Comparison of ENCODE assay signal across 1 cellular context in the genomic region with DNA sequence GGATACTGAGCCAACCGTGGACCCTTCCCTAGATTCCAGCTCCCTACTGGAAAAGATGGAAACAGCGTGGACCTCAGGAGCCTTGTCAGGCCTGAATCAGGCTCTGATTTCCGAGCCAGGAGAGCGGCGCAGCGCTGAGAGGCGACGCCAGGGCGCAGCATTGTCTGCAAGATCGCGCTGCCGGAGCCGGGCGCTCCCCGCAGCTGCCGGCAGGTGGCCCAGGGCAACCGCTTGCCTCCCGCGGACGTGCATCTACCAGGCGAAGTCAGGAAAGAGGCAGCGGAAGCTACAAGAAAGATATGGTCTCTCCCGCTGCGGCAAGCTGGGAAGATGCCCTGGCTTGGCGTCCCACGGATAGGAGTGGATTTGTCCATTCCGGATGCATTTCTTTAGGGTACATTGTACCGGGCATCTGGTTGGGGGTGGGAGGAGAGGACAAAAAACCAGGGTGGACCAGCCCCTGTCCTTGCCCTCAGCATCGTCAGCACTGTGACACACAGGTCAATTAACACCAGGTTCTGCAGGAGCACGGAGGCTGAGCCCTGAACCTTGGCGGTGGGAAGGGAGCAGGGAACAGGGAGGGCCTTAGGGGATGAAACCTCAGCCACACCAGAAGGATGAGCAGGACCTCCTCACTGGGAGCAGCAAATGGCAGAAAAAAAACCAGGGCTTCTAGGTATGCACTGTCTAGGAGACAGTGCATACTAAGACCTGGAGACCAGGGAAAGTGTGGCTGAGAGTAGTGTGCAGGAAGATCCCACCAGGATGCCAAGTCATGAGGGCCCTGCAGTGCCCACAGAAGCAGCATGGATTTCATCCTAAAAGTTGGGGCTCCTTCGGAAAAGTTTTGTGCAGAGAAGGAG.
A peak's percentile ranks its signal among the peaks of the same experiment; 100 is the strongest.
TF ChIP-seq lines count a peak whose summit lies in the region.

No MANE protein-coding gene starts in this region.

TF ChIP-seq in HEK293, 187 proteins besides CTCF, POLR2A, EP300 and RAD21 (continued from another document and continues in another):
- TF ChIP-seq ZNF776 (tag by site-specific recombination; IDR thresholded peaks at IDR 0.05; ENCODE audit: borderline replicate concordance) (no peak), ZNF830 (tag by site-specific recombination; IDR thresholded peaks at IDR 0.05; ENCODE audit: low read depth) (no peak), ZNF341 (tag by site-specific recombination; IDR thresholded peaks at IDR 0.05; ENCODE audit: low read depth) (no peak), ZFP37 (tag by site-specific recombination; IDR thresholded peaks at IDR 0.05) (0 out of 2 replicates have a peak, but pooled peaks have one; percentile 24), ZNF302 (tag by site-specific recombination; IDR thresholded peaks at IDR 0.05; ENCODE audit: low read depth) (no peak), ZNF707 (tag by site-specific recombination; IDR thresholded peaks at IDR 0.05) (no peak), ZNF223 (tag by site-specific recombination; IDR thresholded peaks at IDR 0.05) (0 out of 2 replicates have a peak, but pooled peaks have one; percentile 25), SP7 (tag by site-specific recombination; IDR thresholded peaks at IDR 0.05) (peak; percentile 28; the same call in 1 of the 2 replicates), MZF1 (tag by site-specific recombination; IDR thresholded peaks at IDR 0.05; ENCODE audit: borderline replicate concordance) (no peak), ZNF677 (tag by site-specific recombination; IDR thresholded peaks at IDR 0.05) (no peak), ZSCAN16 (tag by site-specific recombination; IDR thresholded peaks at IDR 0.05) (no peak), ZNF660 (tag by site-specific recombination; IDR thresholded peaks at IDR 0.05) (peak; percentile 61; the same call in 1 of the 2 replicates), GLIS2 (tag by site-specific recombination; IDR thresholded peaks at IDR 0.05) (peak; percentile 76), ZNF701 (tag by site-specific recombination; IDR thresholded peaks at IDR 0.05) (no peak), SP2 (tag by site-specific recombination; IDR thresholded peaks at IDR 0.05) (no peak), ZBTB8A (tag by site-specific recombination; IDR thresholded peaks at IDR 0.05) (0 out of 2 replicates have a peak, but pooled peaks have one; percentile 27), ZNF654 (tag by site-specific recombination; IDR thresholded peaks at IDR 0.05; ENCODE audit: low read depth) (peak; percentile 74), GLIS1 (tag by site-specific recombination; IDR thresholded peaks at IDR 0.05) (peak; percentile 83), ZNF658 (tag by site-specific recombination; IDR thresholded peaks at IDR 0.05) (no peak), ZNF510 (tag by site-specific recombination; IDR thresholded peaks at IDR 0.05; ENCODE audit: insufficient replicate concordance) (no peak), ZNF404 (tag by site-specific recombination; IDR thresholded peaks at IDR 0.05) (no peak), ZNF391 (tag by site-specific recombination; IDR thresholded peaks at IDR 0.05; ENCODE audit: borderline replicate concordance, low read depth) (no peak), ZNF76 (tag by site-specific recombination; IDR thresholded peaks at IDR 0.05; ENCODE audit: borderline replicate concordance, low read depth) (no peak), ZNF274 (IDR thresholded peaks at IDR 0.05; ENCODE audit: low read length) (no peak), ZNF274 (tag by site-specific recombination; IDR thresholded peaks at IDR 0.05; ENCODE audit: borderline replicate concordance) (no peak), ZNF747 (tag by site-specific recombination; IDR thresholded peaks at IDR 0.05) (no peak)
- TF ChIP-seq, protein P1, sequence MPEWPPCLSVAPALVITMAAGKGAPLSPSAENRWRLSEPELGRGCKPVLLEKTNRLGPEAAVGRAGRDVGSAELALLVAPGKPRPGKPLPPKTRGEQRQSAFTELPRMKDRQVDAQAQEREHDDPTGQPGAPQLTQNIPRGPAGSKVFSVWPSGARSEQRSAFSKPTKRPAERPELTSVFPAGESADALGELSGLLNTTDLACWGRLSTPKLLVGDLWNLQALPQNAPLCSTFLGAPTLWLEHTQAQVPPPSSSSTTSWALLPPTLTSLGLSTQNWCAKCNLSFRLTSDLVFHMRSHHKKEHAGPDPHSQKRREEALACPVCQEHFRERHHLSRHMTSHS (tag by site-specific recombination; IDR thresholded peaks at IDR 0.05): no peak
- TF ChIP-seq, protein P2, sequence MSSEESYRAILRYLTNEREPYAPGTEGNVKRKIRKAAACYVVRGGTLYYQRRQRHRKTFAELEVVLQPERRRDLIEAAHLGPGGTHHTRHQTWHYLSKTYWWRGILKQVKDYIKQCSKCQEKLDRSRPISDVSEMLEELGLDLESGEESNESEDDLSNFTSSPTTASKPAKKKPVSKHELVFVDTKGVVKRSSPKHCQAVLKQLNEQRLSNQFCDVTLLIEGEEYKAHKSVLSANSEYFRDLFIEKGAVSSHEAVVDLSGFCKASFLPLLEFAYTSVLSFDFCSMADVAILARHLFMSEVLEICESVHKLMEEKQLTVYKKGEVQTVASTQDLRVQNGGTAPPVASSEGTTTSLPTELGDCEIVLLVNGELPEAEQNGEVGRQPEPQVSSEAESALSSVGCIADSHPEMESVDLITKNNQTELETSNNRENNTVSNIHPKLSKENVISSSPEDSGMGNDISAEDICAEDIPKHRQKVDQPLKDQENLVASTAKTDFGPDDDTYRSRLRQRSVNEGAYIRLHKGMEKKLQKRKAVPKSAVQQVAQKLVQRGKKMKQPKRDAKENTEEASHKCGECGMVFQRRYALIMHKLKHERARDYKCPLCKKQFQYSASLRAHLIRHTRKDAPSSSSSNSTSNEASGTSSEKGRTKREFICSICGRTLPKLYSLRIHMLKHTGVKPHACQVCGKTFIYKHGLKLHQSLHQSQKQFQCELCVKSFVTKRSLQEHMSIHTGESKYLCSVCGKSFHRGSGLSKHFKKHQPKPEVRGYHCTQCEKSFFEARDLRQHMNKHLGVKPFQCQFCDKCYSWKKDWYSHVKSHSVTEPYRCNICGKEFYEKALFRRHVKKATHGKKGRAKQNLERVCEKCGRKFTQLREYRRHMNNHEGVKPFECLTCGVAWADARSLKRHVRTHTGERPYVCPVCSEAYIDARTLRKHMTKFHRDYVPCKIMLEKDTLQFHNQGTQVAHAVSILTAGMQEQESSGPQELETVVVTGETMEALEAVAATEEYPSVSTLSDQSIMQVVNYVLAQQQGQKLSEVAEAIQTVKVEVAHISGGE (tag by site-specific recombination; conservative IDR thresholded peaks at IDR 0.05; ENCODE audit: low read depth): peak; percentile 27; the same call in 1 of the 2 replicates
- TF ChIP-seq, protein P3, sequence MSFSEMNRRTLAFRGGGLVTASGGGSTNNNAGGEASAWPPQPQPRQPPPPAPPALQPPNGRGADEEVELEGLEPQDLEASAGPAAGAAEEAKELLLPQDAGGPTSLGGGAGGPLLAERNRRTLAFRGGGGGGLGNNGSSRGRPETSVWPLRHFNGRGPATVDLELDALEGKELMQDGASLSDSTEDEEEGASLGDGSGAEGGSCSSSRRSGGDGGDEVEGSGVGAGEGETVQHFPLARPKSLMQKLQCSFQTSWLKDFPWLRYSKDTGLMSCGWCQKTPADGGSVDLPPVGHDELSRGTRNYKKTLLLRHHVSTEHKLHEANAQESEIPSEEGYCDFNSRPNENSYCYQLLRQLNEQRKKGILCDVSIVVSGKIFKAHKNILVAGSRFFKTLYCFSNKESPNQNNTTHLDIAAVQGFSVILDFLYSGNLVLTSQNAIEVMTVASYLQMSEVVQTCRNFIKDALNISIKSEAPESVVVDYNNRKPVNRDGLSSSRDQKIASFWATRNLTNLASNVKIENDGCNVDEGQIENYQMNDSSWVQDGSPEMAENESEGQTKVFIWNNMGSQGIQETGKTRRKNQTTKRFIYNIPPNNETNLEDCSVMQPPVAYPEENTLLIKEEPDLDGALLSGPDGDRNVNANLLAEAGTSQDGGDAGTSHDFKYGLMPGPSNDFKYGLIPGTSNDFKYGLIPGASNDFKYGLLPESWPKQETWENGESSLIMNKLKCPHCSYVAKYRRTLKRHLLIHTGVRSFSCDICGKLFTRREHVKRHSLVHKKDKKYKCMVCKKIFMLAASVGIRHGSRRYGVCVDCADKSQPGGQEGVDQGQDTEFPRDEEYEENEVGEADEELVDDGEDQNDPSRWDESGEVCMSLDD (tag by site-specific recombination; IDR thresholded peaks at IDR 0.05): no peak
- TF ChIP-seq, protein P4, sequence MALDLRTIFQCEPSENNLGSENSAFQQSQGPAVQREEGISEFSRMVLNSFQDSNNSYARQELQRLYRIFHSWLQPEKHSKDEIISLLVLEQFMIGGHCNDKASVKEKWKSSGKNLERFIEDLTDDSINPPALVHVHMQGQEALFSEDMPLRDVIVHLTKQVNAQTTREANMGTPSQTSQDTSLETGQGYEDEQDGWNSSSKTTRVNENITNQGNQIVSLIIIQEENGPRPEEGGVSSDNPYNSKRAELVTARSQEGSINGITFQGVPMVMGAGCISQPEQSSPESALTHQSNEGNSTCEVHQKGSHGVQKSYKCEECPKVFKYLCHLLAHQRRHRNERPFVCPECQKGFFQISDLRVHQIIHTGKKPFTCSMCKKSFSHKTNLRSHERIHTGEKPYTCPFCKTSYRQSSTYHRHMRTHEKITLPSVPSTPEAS (tag by site-specific recombination; IDR thresholded peaks at IDR 0.05): no peak
- TF ChIP-seq, protein P5, sequence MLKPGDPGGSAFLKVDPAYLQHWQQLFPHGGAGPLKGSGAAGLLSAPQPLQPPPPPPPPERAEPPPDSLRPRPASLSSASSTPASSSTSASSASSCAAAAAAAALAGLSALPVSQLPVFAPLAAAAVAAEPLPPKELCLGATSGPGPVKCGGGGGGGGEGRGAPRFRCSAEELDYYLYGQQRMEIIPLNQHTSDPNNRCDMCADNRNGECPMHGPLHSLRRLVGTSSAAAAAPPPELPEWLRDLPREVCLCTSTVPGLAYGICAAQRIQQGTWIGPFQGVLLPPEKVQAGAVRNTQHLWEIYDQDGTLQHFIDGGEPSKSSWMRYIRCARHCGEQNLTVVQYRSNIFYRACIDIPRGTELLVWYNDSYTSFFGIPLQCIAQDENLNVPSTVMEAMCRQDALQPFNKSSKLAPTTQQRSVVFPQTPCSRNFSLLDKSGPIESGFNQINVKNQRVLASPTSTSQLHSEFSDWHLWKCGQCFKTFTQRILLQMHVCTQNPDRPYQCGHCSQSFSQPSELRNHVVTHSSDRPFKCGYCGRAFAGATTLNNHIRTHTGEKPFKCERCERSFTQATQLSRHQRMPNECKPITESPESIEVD (tag by site-specific recombination; IDR thresholded peaks at IDR 0.05): no peak
- TF ChIP-seq, protein P6, sequence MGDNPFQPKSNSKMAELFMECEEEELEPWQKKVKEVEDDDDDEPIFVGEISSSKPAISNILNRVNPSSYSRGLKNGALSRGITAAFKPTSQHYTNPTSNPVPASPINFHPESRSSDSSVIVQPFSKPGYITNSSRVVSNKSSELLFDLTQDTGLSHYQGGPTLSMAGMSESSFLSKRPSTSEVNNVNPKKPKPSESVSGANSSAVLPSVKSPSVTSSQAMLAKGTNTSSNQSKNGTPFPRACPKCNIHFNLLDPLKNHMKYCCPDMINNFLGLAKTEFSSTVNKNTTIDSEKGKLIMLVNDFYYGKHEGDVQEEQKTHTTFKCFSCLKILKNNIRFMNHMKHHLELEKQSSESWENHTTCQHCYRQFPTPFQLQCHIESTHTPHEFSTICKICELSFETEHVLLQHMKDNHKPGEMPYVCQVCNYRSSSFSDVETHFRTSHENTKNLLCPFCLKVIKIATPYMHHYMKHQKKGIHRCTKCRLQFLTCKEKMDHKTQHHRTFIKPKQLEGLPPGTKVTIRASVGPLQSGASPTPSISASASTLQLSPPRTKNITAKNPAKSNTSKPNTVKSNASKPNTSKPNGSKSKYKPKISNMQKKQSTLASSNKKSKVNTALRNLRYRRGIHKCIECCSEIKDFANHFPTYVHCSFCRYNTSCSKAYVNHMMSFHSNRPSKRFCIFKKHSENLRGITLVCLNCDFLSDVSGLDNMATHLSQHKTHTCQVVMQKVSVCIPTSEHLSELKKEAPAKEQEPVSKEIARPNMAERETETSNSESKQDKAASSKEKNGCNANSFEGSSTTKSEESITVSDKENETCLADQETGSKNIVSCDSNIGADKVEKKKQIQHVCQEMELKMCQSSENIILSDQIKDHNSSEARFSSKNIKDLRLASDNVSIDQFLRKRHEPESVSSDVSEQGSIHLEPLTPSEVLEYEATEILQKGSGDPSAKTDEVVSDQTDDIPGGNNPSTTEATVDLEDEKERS (tag by site-specific recombination; IDR thresholded peaks at IDR 0.05): no peak
- TF ChIP-seq, protein P7, sequence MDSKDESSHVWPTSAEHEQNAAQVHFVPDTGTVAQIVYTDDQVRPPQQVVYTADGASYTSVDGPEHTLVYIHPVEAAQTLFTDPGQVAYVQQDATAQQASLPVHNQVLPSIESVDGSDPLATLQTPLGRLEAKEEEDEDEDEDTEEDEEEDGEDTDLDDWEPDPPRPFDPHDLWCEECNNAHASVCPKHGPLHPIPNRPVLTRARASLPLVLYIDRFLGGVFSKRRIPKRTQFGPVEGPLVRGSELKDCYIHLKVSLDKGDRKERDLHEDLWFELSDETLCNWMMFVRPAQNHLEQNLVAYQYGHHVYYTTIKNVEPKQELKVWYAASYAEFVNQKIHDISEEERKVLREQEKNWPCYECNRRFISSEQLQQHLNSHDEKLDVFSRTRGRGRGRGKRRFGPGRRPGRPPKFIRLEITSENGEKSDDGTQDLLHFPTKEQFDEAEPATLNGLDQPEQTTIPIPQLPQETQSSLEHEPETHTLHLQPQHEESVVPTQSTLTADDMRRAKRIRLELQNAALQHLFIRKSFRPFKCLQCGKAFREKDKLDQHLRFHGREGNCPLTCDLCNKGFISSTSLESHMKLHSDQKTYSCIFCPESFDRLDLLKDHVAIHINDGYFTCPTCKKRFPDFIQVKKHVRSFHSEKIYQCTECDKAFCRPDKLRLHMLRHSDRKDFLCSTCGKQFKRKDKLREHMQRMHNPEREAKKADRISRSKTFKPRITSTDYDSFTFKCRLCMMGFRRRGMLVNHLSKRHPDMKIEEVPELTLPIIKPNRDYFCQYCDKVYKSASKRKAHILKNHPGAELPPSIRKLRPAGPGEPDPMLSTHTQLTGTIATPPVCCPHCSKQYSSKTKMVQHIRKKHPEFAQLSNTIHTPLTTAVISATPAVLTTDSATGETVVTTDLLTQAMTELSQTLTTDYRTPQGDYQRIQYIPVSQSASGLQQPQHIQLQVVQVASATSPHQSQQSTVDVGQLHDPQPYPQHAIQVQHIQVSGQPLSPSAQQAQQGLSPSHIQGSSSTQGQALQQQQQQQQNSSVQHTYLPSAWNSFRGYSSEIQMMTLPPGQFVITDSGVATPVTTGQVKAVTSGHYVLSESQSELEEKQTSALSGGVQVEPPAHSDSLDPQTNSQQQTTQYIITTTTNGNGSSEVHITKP (tag by site-specific recombination; IDR thresholded peaks at IDR 0.05): peak; percentile 84
- TF ChIP-seq, protein P8, sequence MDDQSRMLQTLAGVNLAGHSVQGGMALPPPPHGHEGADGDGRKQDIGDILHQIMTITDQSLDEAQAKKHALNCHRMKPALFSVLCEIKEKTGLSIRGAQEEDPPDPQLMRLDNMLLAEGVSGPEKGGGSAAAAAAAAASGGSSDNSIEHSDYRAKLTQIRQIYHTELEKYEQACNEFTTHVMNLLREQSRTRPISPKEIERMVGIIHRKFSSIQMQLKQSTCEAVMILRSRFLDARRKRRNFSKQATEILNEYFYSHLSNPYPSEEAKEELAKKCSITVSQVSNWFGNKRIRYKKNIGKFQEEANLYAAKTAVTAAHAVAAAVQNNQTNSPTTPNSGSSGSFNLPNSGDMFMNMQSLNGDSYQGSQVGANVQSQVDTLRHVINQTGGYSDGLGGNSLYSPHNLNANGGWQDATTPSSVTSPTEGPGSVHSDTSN (CRISPR knock-in tag; IDR thresholded peaks at IDR 0.05): 0 out of 2 replicates have a peak, but pooled peaks have one; percentile 54
